ENCODE assay signal across 1 cellular context in the genomic region with DNA sequence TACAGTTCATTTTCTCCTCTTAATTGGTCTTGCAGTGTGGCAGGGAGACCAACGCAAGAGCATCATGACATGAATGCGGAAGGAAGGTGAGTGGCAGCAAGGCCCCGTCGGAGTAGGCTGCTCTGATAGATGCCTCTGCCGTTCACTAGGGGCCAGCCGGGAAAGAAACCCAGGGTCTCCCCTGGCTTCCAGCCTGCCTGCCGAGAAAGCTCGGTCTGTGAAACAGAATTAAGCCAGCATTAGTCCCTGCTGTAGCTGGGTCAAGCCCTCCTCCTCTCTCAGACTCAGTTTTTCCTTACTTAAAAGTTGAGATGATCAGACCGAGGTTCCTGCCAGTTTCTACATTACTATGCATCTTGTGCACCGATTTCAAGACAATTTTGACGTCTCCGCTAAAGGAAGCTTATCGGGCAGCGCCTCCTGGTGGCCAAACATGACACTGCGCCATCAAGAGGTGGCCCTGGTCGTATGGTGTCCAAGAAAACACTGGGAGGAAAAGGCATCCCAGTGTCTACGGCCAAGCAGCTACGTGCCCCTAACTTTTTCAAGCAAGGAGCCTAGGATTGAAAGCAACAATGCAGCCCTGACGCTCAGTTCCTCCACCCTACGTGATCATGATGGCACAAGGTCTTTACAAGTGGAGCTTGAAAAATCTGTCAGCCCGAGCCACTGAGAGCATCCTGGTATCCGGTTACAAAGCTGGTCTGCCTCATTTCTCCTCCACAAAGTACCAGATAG.
TF ChIP-seq lines count a peak whose summit lies in the region.

No MANE protein-coding gene starts in this region.

TF ChIP-seq in HCT116, 20 proteins besides CTCF, POLR2A, EP300 and RAD21 (continued from another document):
- TF ChIP-seq EZH2phosphoT487 (IDR thresholded peaks at IDR 0.05; ENCODE audit: borderline replicate concordance) (no peak), ELF1 (IDR thresholded peaks at IDR 0.05; ENCODE audit: borderline replicate concordance, low read depth) (no peak)
